ENCODE assay signal across 12 cellular contexts in genomic region chr15:65211157-65211982, GRCh38. TPM values are rescaled to one million over a fixed set of nuclear protein-coding genes. Genes with fewer than 3 reads are reported as not detected.
DNase-seq lines count a peak whose midpoint lies in the region; ATAC-seq, FAIRE-seq and TF ChIP-seq lines count a peak whose summit lies in the region.
"Had no signal": no experiment of that assay in that cellular context is flagged by ENCODE, and none has a peak within 500 bp of the region (broad histone marks: within the 10 kb centered on the region; RNA-seq: fewer than 3 reads in every experiment).

Gene CILP, minus strand, starts transcription at chr15:65211473. Its CDS starts 1,718 bp downstream, at chr15:65209755.

- no peak within 1 kb of the TSS for H3K14ac ChIP-seq in mesenchymal stem cell (ENCODE audit: low read length in 2 of 2)

- H3K4ac ChIP-seq in mesenchymal stem cell (ENCODE audit: low read depth in 1 of 2, low read length in 2 of 2) = no peak within 1 kb of the TSS

- H3K4me1 ChIP-seq in mesenchymal stem cell (ENCODE audit: control insufficient read depth, insufficient read depth, low read depth, low read length) (peaks cover 26% of the 10 kb centered on the region), upper lobe of right lung (peaks cover 9% of the 10 kb centered on the region)

- H3K9me3 ChIP-seq in mesenchymal stem cell (ENCODE audit: control insufficient read depth, low read length) (no peaks in the 10 kb centered on the region), upper lobe of right lung (no peaks in the 10 kb centered on the region)

- H3K23ac ChIP-seq in mesenchymal stem cell (ENCODE audit: low read length in 2 of 2) = no peak within 1 kb of the TSS

- peak; percentile 68 for ATAC-seq in upper lobe of right lung

- H3K36me3 ChIP-seq in mesenchymal stem cell (ENCODE audit: control insufficient read depth in 1 of 2, insufficient read depth in 2 of 2, low read depth in 1 of 2, low read length in 2 of 2) (no peaks in the 10 kb centered on the region), upper lobe of right lung (no peaks in the 10 kb centered on the region)

- TF ChIP-seq CTCF in cardiac fibroblast (IDR thresholded peaks at IDR 0.05; ENCODE audit: low read depth, low read length) = no peak
- TF ChIP-seq CTCF in upper lobe of right lung (IDR thresholded peaks at IDR 0.05) = no peak

- no peak within 1 kb of the TSS for H2BK12ac ChIP-seq in mesenchymal stem cell (ENCODE audit: low read length in 2 of 2)

- no peaks in the 10 kb centered on the region for H3K79me1 ChIP-seq in mesenchymal stem cell (replicated peaks; ENCODE audit: low read length, poor library complexity, severe bottlenecking)

- no peak within 1 kb of the TSS for H2BK15ac ChIP-seq in mesenchymal stem cell (ENCODE audit: low read depth, poor library complexity, severe bottlenecking)

- no peak within 1 kb of the TSS for H2BK120ac ChIP-seq in mesenchymal stem cell (ENCODE audit: low read depth, low read length)

- DNase-seq in NCI-H2171 treated with DMSO at 0.1 percent for 48 hours (lab: John Stamatoyannopoulos, UW) (peak; percentile 61), NCI-H2171 (lab: John Stamatoyannopoulos, UW) (no peak), cardiac fibroblast (ENCODE audit: low read depth in 2 of 2) (peak; percentile 18 to 54), mesenchymal stem cell (peak; percentile 33), upper lobe of right lung (no peak), RCC 7860 (ENCODE audit: low spot score) (no peak), GM19239 (ENCODE audit: insufficient read length, low spot score) (no peak)
- DNase-seq in effector CD4-positive, alpha-beta T cell = no peak
- DNase-seq: cortex of kidney had no signal

- H2BK5ac ChIP-seq in mesenchymal stem cell (ENCODE audit: low read depth, low read length, poor library complexity, severe bottlenecking) = no peak within 1 kb of the TSS

- intact Hi-C loops in upper lobe of right lung (cut with DNase I) = no loop called here

- peak within 1 kb of the TSS; percentile 84 for H2AK5ac ChIP-seq in mesenchymal stem cell (ENCODE audit: low read length, severe bottlenecking)

- H3K4me2 ChIP-seq in mesenchymal stem cell (ENCODE audit: low read length, poor library complexity, severe bottlenecking) = peak within 1 kb of the TSS; percentile 4

- H3K18ac ChIP-seq in mesenchymal stem cell (ENCODE audit: low read depth in 1 of 2, low read length in 2 of 2) = no peak within 1 kb of the TSS

- H3K27ac ChIP-seq in mesenchymal stem cell (ENCODE audit: low read length, poor library complexity, severe bottlenecking) (peak within 1 kb of the TSS; percentile 30), upper lobe of right lung (peak within 1 kb of the TSS; percentile 6)
- H3K27ac ChIP-seq: HL-60 had no signal

- FAIRE-seq in RCC 7860 (lab: Jason Lieb, UNC) (no peak), GM19239 (lab: Jason Lieb, UNC) (no peak)
- FAIRE-seq: A204.1 had no signal

- no peaks in the 10 kb centered on the region for H3K27me3 ChIP-seq in mesenchymal stem cell (ENCODE audit: control insufficient read depth in 1 of 2, insufficient read depth in 1 of 2, low read length in 2 of 2)
- no peaks in the 10 kb centered on the region for H3K27me3 ChIP-seq in upper lobe of right lung

- peak within 1 kb of the TSS; percentile 47 for H3K9ac ChIP-seq in mesenchymal stem cell (ENCODE audit: low read length)

- peak within 1 kb of the TSS; percentile 31 for H4K8ac ChIP-seq in mesenchymal stem cell (ENCODE audit: low read length)

- 60% methylated on average over 8 of the region's 8 CpGs for WGBS in mesenchymal stem cell

- no peak within 1 kb of the TSS for H2AFZ ChIP-seq in mesenchymal stem cell (ENCODE audit: low read depth, low read length)

- H3K4me3 ChIP-seq in cardiac fibroblast (replicated peaks in 1 of 2; ENCODE audit: low read depth in 2 of 2, low read length in 2 of 2) (no peak within 1 kb of the TSS), mesenchymal stem cell (ENCODE audit: insufficient read depth in 1 of 2, low read depth in 1 of 2, low read length in 2 of 2) (peak within 1 kb of the TSS in 1 of 2 experiments; percentile 48), upper lobe of right lung (no peak within 1 kb of the TSS)

- H4K91ac ChIP-seq in mesenchymal stem cell (ENCODE audit: low read length) = no peak within 1 kb of the TSS

RNA-seq across cellular contexts. Expression of gene CILP, which starts in this region (rescaled TPM):
- polyA plus RNA-seq in mesenchymal stem cell (2013, experiment 1 of 2) = 0.06 TPM
- 0.05 TPM for polyA plus RNA-seq in mesenchymal stem cell (2013, experiment 2 of 2)
- 1.1 TPM for total RNA-seq in upper lobe of right lung
- total RNA-seq: lung microvascular endothelial cell had no signal

Comparison
In these comparisons a context has a peak if more than half of its experiments do, and no peak if none do; other contexts are left out.
1. DNase-seq: peak in NCI-H2171 treated with DMSO at 0.1 percent for 48 hours (single experiment), cardiac fibroblast (2 of 2) and mesenchymal stem cell (single experiment); none in NCI-H2171 (single experiment), upper lobe of right lung (single experiment), effector CD4-positive, alpha-beta T cell (single experiment), RCC 7860 (single experiment) and GM19239 (single experiment).